ENCODE assay signal across 9 cellular contexts in the genomic region with DNA sequence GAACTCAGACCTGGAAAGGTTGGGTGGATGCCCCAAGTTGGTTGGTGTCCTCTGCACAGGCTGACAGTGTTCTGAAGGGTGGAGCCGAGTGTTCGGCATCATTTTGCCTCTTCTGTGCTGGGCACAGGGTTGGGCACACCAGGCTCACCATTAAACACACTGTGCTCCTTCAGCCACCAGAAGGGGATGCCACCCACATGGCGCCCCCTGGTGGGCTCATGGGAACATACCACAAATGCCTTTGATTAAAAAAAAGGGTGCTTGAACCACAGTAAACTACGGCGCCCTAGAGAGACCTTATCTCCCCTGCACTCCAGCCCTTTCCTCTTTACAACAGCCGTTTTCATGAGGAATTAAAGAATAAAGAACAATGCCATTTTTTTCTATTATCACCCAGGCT.
A peak's percentile ranks its signal among the peaks of the same experiment; 100 is the strongest.
DNase-seq lines count a peak whose midpoint lies in the region; ATAC-seq and TF ChIP-seq lines count a peak whose summit lies in the region.
"Had no signal": no experiment of that assay in that cellular context is flagged by ENCODE, and none has a peak within 500 bp of the region (broad histone marks: within the 10 kb centered on the region; RNA-seq: fewer than 3 reads in every experiment).

No MANE protein-coding gene starts in this region.

- H3K4me3 ChIP-seq in H7 (ENCODE audit: insufficient read depth, low read depth, low read length) (no peak overlapping the region), Panc1 (ENCODE audit: low read depth in 2 of 2, low read length in 2 of 2) (no peak overlapping the region), foreskin fibroblast (ENCODE audit: low read depth in 1 of 2, low read length in 2 of 2) (no peak overlapping the region), lower leg skin (ENCODE audit: low read depth, poor library complexity, severe bottlenecking) (no peak overlapping the region)

- H3K36me3 ChIP-seq in H7 (replicated peaks; ENCODE audit: control insufficient read depth, insufficient read depth, low read length) = no peaks in the 10 kb centered on the region
- H3K36me3 ChIP-seq in Panc1 (ENCODE audit: control insufficient read depth, insufficient read depth, low read length) = no peaks in the 10 kb centered on the region

- ATAC-seq in Panc1 = no peak

- CTCF ChIA-PET in Panc1 (lab: Charles Lee) = no interaction called here

- POLR2A ChIA-PET in Panc1 (lab: Charles Lee) = no interaction called here

- in situ Hi-C loops in Panc1 (cut with HindIII; ENCODE audit: low pct_unique_long_range_greater_than_20kb, low sequenced_read_pairs) = no loop called here

- no peak overlapping the region for H3K27ac ChIP-seq in Panc1 (ENCODE audit: low read length)

- no peaks in the 10 kb centered on the region for H3K9me3 Mint-ChIP-seq in type B pancreatic cell
- H3K9me3 Mint-ChIP-seq: activated B cell treated with CpG ODN at 0.5 μM for 24 hours had no signal

- H3K27ac Mint-ChIP-seq in type B pancreatic cell = no peak overlapping the region
- H3K27ac Mint-ChIP-seq: activated B cell treated with CpG ODN at 0.5 μM for 24 hours had no signal

- H3K9me3 ChIP-seq in Panc1 (ENCODE audit: control insufficient read depth, insufficient read depth, low read depth, low read length) = no peaks in the 10 kb centered on the region

- DNase-seq in NCI-H2196 (lab: John Stamatoyannopoulos, UW; ENCODE audit: unreplicated experiment) = peak; percentile 1
- no peak for DNase-seq in NCI-H2196 treated with DMSO at 0.1 percent for 48 hours (lab: John Stamatoyannopoulos, UW; ENCODE audit: unreplicated experiment)
- peak; percentile 84 for DNase-seq in H7
- no peak for DNase-seq in Panc1 (ENCODE audit: low read depth, low spot score)
- peak; percentile 16 to 64 for DNase-seq in foreskin fibroblast
- no peak for DNase-seq in type B pancreatic cell (ENCODE audit: extremely low spot score, unreplicated experiment)
- no peak for DNase-seq in SIG-M5 treated with dmso at 0.1 percent for 504 hours (lab: John Stamatoyannopoulos, UW; ENCODE audit: unreplicated experiment)
- DNase-seq in lower leg skin (ENCODE audit: low spot score in 2 of 2) = no peak
- DNase-seq: activated B cell treated with CpG ODN at 0.5 μM for 24 hours had no signal

- H3K4me1 ChIP-seq in Panc1 (ENCODE audit: control insufficient read depth, insufficient read depth, low read length) = no peaks in the 10 kb centered on the region

- H3K27me3 ChIP-seq in H7 (ENCODE audit: control insufficient read depth, insufficient read depth, low read length) (no peaks in the 10 kb centered on the region), Panc1 (ENCODE audit: control insufficient read depth, insufficient read depth, low read length) (no peaks in the 10 kb centered on the region; the same call in 1 of the 2 replicates)

- WGBS in lower leg skin, 2 donors = 31 to 35% methylated on average over 6 of the region's 6 CpGs

- H3K36me3 Mint-ChIP-seq in type B pancreatic cell = no peaks in the 10 kb centered on the region

- TF ChIP-seq POLR2A in lower leg skin (IDR thresholded peaks at IDR 0.05) = no peak

- BruUV-seq in Panc1 (replicated peaks; lab: Mats Ljungman, UMichigan) = no TSS peak

- peaks cover 14% of the 10 kb centered on the region for H3K4me1 Mint-ChIP-seq in type B pancreatic cell (ENCODE audit: unreplicated experiment)
- H3K4me1 Mint-ChIP-seq: activated B cell treated with CpG ODN at 0.5 μM for 24 hours had no signal

- intact Hi-C loops in Panc1 (cut with micrococcal nuclease; ENCODE audit: unreplicated experiment) (no loop called here), lower leg skin (cut with DNase I; ENCODE audit: low total_unique reads) (no loop called here)

- H3K27me3 Mint-ChIP-seq in type B pancreatic cell = peaks cover 34% of the 10 kb centered on the region

- peak; percentile 66; the same call in 1 of the 2 replicates for TF ChIP-seq CTCF in Panc1 (IDR thresholded peaks at IDR 0.05)
- peak; percentile 51 for TF ChIP-seq CTCF in foreskin fibroblast (IDR thresholded peaks at IDR 0.05; ENCODE audit: low read depth, low read length)
- peak; percentile 82 for TF ChIP-seq CTCF in type B pancreatic cell (conservative IDR thresholded peaks at IDR 0.05)
- no peak for TF ChIP-seq CTCF in lower leg skin (IDR thresholded peaks at IDR 0.05)

- H3K4me3 Mint-ChIP-seq in type B pancreatic cell = no peak overlapping the region
- H3K4me3 Mint-ChIP-seq: activated B cell treated with CpG ODN at 0.5 μM for 24 hours had no signal

Comparison
In these comparisons a context has a peak if more than half of its experiments do, and no peak if none do; other contexts are left out.
1. DNase-seq: peak in NCI-H2196 (single experiment), H7 (single experiment) and foreskin fibroblast (2 of 2); none in NCI-H2196 treated with DMSO at 0.1 percent for 48 hours (single experiment), Panc1 (single experiment), type B pancreatic cell (single experiment), SIG-M5 treated with dmso at 0.1 percent for 504 hours (single experiment) and lower leg skin (0 of 2).
2. CTCF ChIP-seq: peak in Panc1 (single experiment), foreskin fibroblast (single experiment) and type B pancreatic cell (single experiment); none in lower leg skin (0 of 3).